8 cellular contexts compared by ENCODE assay signal in genomic region chr9:105519711-105520369, GRCh38. TPM values are rescaled to one million over a fixed set of nuclear protein-coding genes. Genes with fewer than 3 reads are reported as not detected.
DNase-seq lines count a peak whose midpoint lies in the region; ATAC-seq and TF ChIP-seq lines count a peak whose summit lies in the region.
"Not testable (repeated sequence)": the region's sequence is repeated elsewhere in the genome, so short reads cannot be mapped to it uniquely, and the experiment has no call there.

No MANE protein-coding gene starts in this region.

- not testable (repeated sequence) for H3K9me2 ChIP-seq in neural cell (ENCODE audit: insufficient read depth, low read length)

- BruUV-seq in IMR-90 (replicated peaks; lab: Mats Ljungman, UMichigan), result not testable (repeated sequence)

- H2BK20ac ChIP-seq in IMR-90 (ENCODE audit: low read depth, low read length), result not testable (repeated sequence)

- CTCF ChIA-PET in IMR-90 (lab: Yijun Ruan, JAX), result not testable (repeated sequence)

- H3K9me3 Mint-ChIP-seq in activated naive CD4-positive, alpha-beta T cell treated with anti-CD3 and anti-CD28 coated beads, Interleukin-2, amount 50 U/mL, for 72 hours; glutamatergic neuron (ENCODE audit: unreplicated experiment); stimulated activated naive CD8-positive, alpha-beta T cell treated with anti-CD3 and anti-CD28 coated beads, Interleukin-15, amount 100 ng/mL, for 72 hours: not testable (repeated sequence)

- H2BK15ac ChIP-seq in IMR-90 (ENCODE audit: low read depth, low read length), result not testable (repeated sequence)

- not testable (repeated sequence) for H3K4me1 ChIP-seq in IMR-90 (ENCODE audit: control insufficient read depth, insufficient read depth, low read length)

- H3K79me2 ChIP-seq in neural cell (replicated peaks; ENCODE audit: insufficient read depth, low read length), result not testable (repeated sequence)

- not testable (repeated sequence) for H3K9me1 ChIP-seq in IMR-90 (ENCODE audit: insufficient read depth, low read length)

- H3K27ac Mint-ChIP-seq in activated naive CD4-positive, alpha-beta T cell treated with anti-CD3 and anti-CD28 coated beads, Interleukin-2, amount 50 U/mL, for 72 hours; glutamatergic neuron (ENCODE audit: unreplicated experiment); stimulated activated naive CD8-positive, alpha-beta T cell treated with anti-CD3 and anti-CD28 coated beads, Interleukin-15, amount 100 ng/mL, for 72 hours: not testable (repeated sequence)

- POLR2A ChIA-PET in IMR-90 (lab: Charles Lee; ENCODE audit: unreplicated experiment), result not testable (repeated sequence)

- H3K18ac ChIP-seq in IMR-90 (ENCODE audit: low read depth, low read length), result not testable (repeated sequence)

- intact Hi-C loops in IMR-90 (cut with micrococcal nuclease), result not testable (repeated sequence)

- dilution Hi-C loops in IMR-90 (cut with HindIII; ENCODE audit: low sequenced_read_pairs, unreplicated experiment), result not testable (repeated sequence)

- peak overlapping the region; percentile 33 for H3K4me3 ChIP-seq in IMR-90 (ENCODE audit: insufficient read depth, low read depth, low read length)
- H3K4me3 ChIP-seq in WERI-Rb-1 (ENCODE audit: low read depth, low read length), result peak overlapping the region; percentile 21
- not testable (repeated sequence) for H3K4me3 ChIP-seq in neural cell (ENCODE audit: low read length)

- H2AK5ac ChIP-seq in IMR-90 (ENCODE audit: low read depth, low read length), result not testable (repeated sequence)

- TF ChIP-seq POLR2A in IMR-90 (IDR thresholded peaks at IDR 0.05; ENCODE audit: low read depth, low read length), result not testable (repeated sequence)

- TF ChIP-seq RAD21 in IMR-90 (IDR thresholded peaks at IDR 0.05; ENCODE audit: low read length); neural cell (conservative IDR thresholded peaks at IDR 0.05): not testable (repeated sequence)

- WGBS in IMR-90 (ENCODE audit: extremely low coverage in 2 of 2, insufficient read length in 1 of 2), 2 experiments, result 95% methylated on average over 8 of the region's 43 CpGs; no CpG with 5 or more reads in 1 of the 2 experiments

- H3K4me1 Mint-ChIP-seq in glutamatergic neuron (ENCODE audit: low read depth, unreplicated experiment); stimulated activated naive CD8-positive, alpha-beta T cell treated with anti-CD3 and anti-CD28 coated beads, Interleukin-15, amount 100 ng/mL, for 72 hours: not testable (repeated sequence)

- not testable (repeated sequence) for H3K27me3 Mint-ChIP-seq in glutamatergic neuron (ENCODE audit: unreplicated experiment); stimulated activated naive CD8-positive, alpha-beta T cell treated with anti-CD3 and anti-CD28 coated beads, Interleukin-15, amount 100 ng/mL, for 72 hours

- H3K56ac ChIP-seq in IMR-90 (ENCODE audit: extremely low read depth, insufficient read depth, low read length), result not testable (repeated sequence)

- not testable (repeated sequence) for H2BK5ac ChIP-seq in IMR-90 (ENCODE audit: low read depth, low read length, poor library complexity, severe bottlenecking)

- in situ Hi-C loops in IMR-90 (cut with MboI; ENCODE audit: low sequenced_read_pairs), result not testable (repeated sequence)

- H3K79me1 ChIP-seq in IMR-90 (ENCODE audit: low read depth in 1 of 2, low read length in 2 of 2), result not testable (repeated sequence)

- not testable (repeated sequence) for H4K20me1 ChIP-seq in IMR-90 (ENCODE audit: insufficient read depth, low read length); neural cell (ENCODE audit: insufficient read depth)

- H4K5ac ChIP-seq in IMR-90 (ENCODE audit: low read depth, low read length), result not testable (repeated sequence)

- not testable (repeated sequence) for H3K4me2 ChIP-seq in IMR-90 (ENCODE audit: low read depth, low read length); neural cell (ENCODE audit: low read length)

- H3K36me3 Mint-ChIP-seq in activated naive CD4-positive, alpha-beta T cell treated with anti-CD3 and anti-CD28 coated beads, Interleukin-2, amount 50 U/mL, for 72 hours, result not testable (repeated sequence)
- H3K36me3 Mint-ChIP-seq in glutamatergic neuron (ENCODE audit: unreplicated experiment), result peaks cover 31% of the 10 kb centered on the region

- H4K8ac ChIP-seq in IMR-90 (ENCODE audit: low read depth in 2 of 2, low read length in 2 of 2), result not testable (repeated sequence)

- H3K27ac ChIP-seq in IMR-90 (ENCODE audit: insufficient read depth, low read length); WERI-Rb-1; neural cell (ENCODE audit: low read length): not testable (repeated sequence)

- H3K4me3 Mint-ChIP-seq in glutamatergic neuron (ENCODE audit: unreplicated experiment); stimulated activated naive CD8-positive, alpha-beta T cell treated with anti-CD3 and anti-CD28 coated beads, Interleukin-15, amount 100 ng/mL, for 72 hours: not testable (repeated sequence)

- H3K27me3 ChIP-seq in IMR-90 (ENCODE audit: control insufficient read depth, insufficient read depth, low read length); WERI-Rb-1 (ENCODE audit: insufficient read depth, low read depth, severe bottlenecking); neural cell (ENCODE audit: insufficient read depth, low read depth, low read length): not testable (repeated sequence)

- not testable (repeated sequence) for H3K23ac ChIP-seq in IMR-90 (ENCODE audit: low read depth, low read length)

- TF ChIP-seq EP300 in neural cell (conservative IDR thresholded peaks at IDR 0.05; ENCODE audit: poor library complexity, severe bottlenecking), result not testable (repeated sequence)

- H2AK9ac ChIP-seq in IMR-90 (replicated peaks; ENCODE audit: low read depth, low read length, poor library complexity), result not testable (repeated sequence)

- peak overlapping the region; percentile 4; the same call in 1 of the 2 replicates for H3K9ac ChIP-seq in IMR-90 (ENCODE audit: low read depth, low read length)
- H3K9ac ChIP-seq in neural cell (ENCODE audit: low read length), result peak overlapping the region; percentile 34

- H3K36me3 ChIP-seq in IMR-90 (ENCODE audit: control insufficient read depth, insufficient read depth, low read length) (peaks cover 10% of the 10 kb centered on the region), WERI-Rb-1 (peaks cover 57% of the 10 kb centered on the region)
- H3K36me3 ChIP-seq in neural cell (ENCODE audit: insufficient read depth, low read length), result not testable (repeated sequence)

- not testable (repeated sequence) for H3F3A ChIP-seq in neural cell (ENCODE audit: insufficient read depth, low read length, poor library complexity, severe bottlenecking)

- not testable (repeated sequence) for H2BK120ac ChIP-seq in IMR-90 (ENCODE audit: low read depth, low read length)

- not testable (repeated sequence) for TF ChIP-seq CTCF in IMR-90 (conservative IDR thresholded peaks at IDR 0.05; ENCODE audit: low read depth, low read length); WERI-Rb-1 (IDR thresholded peaks at IDR 0.05; ENCODE audit: low read depth, low read length); glutamatergic neuron (IDR thresholded peaks at IDR 0.05; ENCODE audit: partially characterized antibody, unreplicated experiment); neural cell (IDR thresholded peaks at IDR 0.05; ENCODE audit: poor library complexity, severe bottlenecking)

- ATAC-seq in GM21737 (IDR thresholded peaks at IDR 0.05; ENCODE audit: unreplicated experiment) (peak; percentile 70), IMR-90 (ENCODE audit: low read depth) (peak; percentile 76)
- peak; percentile 86 for ATAC-seq in activated naive CD4-positive, alpha-beta T cell treated with anti-CD3 and anti-CD28 coated beads, Interleukin-2, amount 50 U/mL, for 72 hours
- peak; percentile 96 for ATAC-seq in stimulated activated naive CD8-positive, alpha-beta T cell treated with anti-CD3 and anti-CD28 coated beads, Interleukin-15, amount 100 ng/mL, for 72 hours

- not testable (repeated sequence) for H4K91ac ChIP-seq in IMR-90 (ENCODE audit: insufficient read depth, low read depth, low read length)

- not testable (repeated sequence) for H2AFZ ChIP-seq in IMR-90 (replicated peaks; ENCODE audit: low read length, poor library complexity); neural cell (ENCODE audit: low read depth, low read length)

- not testable (repeated sequence) for H3K14ac ChIP-seq in IMR-90 (replicated peaks; ENCODE audit: low read depth, low read length)

- H3K4ac ChIP-seq in IMR-90 (ENCODE audit: low read depth, low read length), result not testable (repeated sequence)

- not testable (repeated sequence) for H3K9me3 ChIP-seq in IMR-90 (ENCODE audit: control insufficient read depth, insufficient read depth, low read length); neural cell (ENCODE audit: low read length)
- peaks cover 21% of the 10 kb centered on the region for H3K9me3 ChIP-seq in WERI-Rb-1 (ENCODE audit: severe bottlenecking)

- DNase-seq in Daoy (ENCODE audit: low read depth), result peak; percentile 38
- DNase-seq in IMR-90, result not testable (repeated sequence)
- DNase-seq in WERI-Rb-1, result peak; percentile 31
- peak in 1 of 2 donors; percentile 9 for DNase-seq in activated naive CD4-positive, alpha-beta T cell treated with anti-CD3 and anti-CD28 coated beads, Interleukin-2, amount 50 U/mL, for 72 hours (ENCODE audit: low spot score in 2 of 2)
- peak; percentile 37 for DNase-seq in glutamatergic neuron
- DNase-seq in stimulated activated naive CD8-positive, alpha-beta T cell treated with anti-CD3 and anti-CD28 coated beads, Interleukin-15, amount 100 ng/mL, for 72 hours, result peak; percentile 49 to 56

RNA-seq across cellular contexts. Expression of gene FKTN, which starts 38.1 kb away (rescaled TPM):
- total RNA-seq in Daoy (2014; rRNA removed; shearing (Covaris generic)), result 17.7 and 24.4 TPM in 2 replicates
- total RNA-seq in IMR-90 (2012; rRNA removed), result 20.3 and 23.9 TPM in 2 replicates
- 6.8 and 8.6 TPM in 2 replicates for polyA plus RNA-seq in IMR-90 (2012; rRNA removed)
- polyA plus RNA-seq in IMR-90 (2012; cell fraction: cytosol; rRNA removed), result 1.5 and 2.7 TPM in 2 replicates
- 2.6 and 13.8 TPM in 2 replicates for polyA plus RNA-seq in IMR-90 (2012; cell fraction: nucleus; rRNA removed; ENCODE audit: low replicate concordance)
- 10 to 100 TPM in 1 of 2 donors, under 1 TPM in 1; 0.52 to 14.3 TPM for total RNA-seq in activated naive CD4-positive, alpha-beta T cell treated with anti-CD3 and anti-CD28 coated beads, Interleukin-2, amount 50 U/mL, for 72 hours
- total RNA-seq in glutamatergic neuron (ENCODE audit: unreplicated experiment), result 20.9 TPM
- polyA plus RNA-seq in neural cell, result 20.1 and 52.1 TPM in 2 replicates
- polyA minus RNA-seq in neural cell, result 40.2 and 43.2 TPM in 2 replicates
